In the genomic region with DNA sequence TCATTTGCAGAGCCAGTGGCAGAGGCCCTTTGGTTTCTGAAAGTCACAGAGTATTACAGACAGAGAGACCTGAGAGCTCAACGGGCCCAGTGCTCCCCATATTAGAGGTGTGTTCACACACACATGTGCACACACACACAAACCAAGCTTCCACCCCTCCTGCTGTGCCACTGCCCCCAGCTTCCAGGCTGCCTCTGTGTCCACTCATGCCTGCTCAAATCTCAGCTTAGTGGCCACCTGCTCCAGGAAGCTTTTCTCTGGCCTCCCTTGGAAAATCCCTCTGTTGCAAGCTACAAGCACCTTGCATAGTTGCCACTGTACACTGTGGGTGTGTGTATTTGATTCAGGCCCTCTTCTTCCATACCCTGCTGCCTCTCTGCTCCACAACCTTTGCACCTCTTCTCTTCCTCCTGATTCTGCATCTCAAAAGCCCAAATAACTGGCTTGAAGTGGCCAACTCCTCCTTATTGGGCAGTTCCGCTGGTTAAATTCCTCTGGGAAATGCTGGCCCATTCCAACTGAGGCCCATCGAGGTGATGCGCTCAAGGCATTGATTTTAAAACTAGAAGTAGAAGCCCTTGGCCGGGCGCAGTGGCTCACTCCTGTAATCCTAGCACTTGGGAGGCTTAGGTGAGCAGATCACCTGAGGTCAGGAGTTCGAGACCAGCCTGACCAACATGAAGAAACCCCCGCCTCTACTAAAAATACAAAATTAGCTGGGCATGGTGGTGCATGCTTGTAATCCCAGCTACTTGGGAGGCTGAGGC, we compare ENCODE assay signal across 15 cellular contexts. TPM values are rescaled to one million over a fixed set of nuclear protein-coding genes. Genes with fewer than 3 reads are reported as not detected.
DNase-seq lines count a peak whose midpoint lies in the region; ATAC-seq and TF ChIP-seq lines count a peak whose summit lies in the region.
"Had no signal": no experiment of that assay in that cellular context is flagged by ENCODE, and none has a peak within 500 bp of the region (broad histone marks: within the 10 kb centered on the region; RNA-seq: fewer than 3 reads in every experiment).

No MANE protein-coding gene starts in this region.

- H3K36me3 Mint-ChIP-seq in endodermal cell (ENCODE audit: low read depth) = peaks cover 43% of the 10 kb centered on the region
- peaks cover 79% of the 10 kb centered on the region for H3K36me3 Mint-ChIP-seq in activated T-helper 17 cell treated with anti-CD3 and anti-CD28 coated beads, Interleukin-2, amount 50 U/mL, for 72 hours (ENCODE audit: low read depth)

- H3K9me3 Mint-ChIP-seq in endodermal cell = peaks cover 17% of the 10 kb centered on the region
- no peaks in the 10 kb centered on the region for H3K9me3 Mint-ChIP-seq in activated T-helper 17 cell treated with anti-CD3 and anti-CD28 coated beads, Interleukin-2, amount 50 U/mL, for 72 hours

- no peak overlapping the region for H3K4ac ChIP-seq in trophoblast cell (ENCODE audit: low read depth, low read length)

- peak overlapping the region; percentile 89 for H3K27ac Mint-ChIP-seq in endodermal cell
- no peak overlapping the region for H3K27ac Mint-ChIP-seq in activated T-helper 17 cell treated with anti-CD3 and anti-CD28 coated beads, Interleukin-2, amount 50 U/mL, for 72 hours

- no peak overlapping the region for H3K14ac ChIP-seq in trophoblast cell (ENCODE audit: low read length)

- H2BK5ac ChIP-seq in trophoblast cell (ENCODE audit: low read depth, low read length, poor library complexity) = no peak overlapping the region

- H3K4me3 ChIP-seq in HUES6 (ENCODE audit: low read depth, low read length) = no peak overlapping the region
- no peak overlapping the region for H3K4me3 ChIP-seq in WERI-Rb-1 (ENCODE audit: low read depth, low read length)
- H3K4me3 ChIP-seq in endodermal cell (ENCODE audit: low read length) = no peak overlapping the region
- H3K4me3 ChIP-seq in trophoblast cell (ENCODE audit: low read depth, low read length) = no peak overlapping the region
- H3K4me3 ChIP-seq: SJSA1 had no signal

- no peaks in the 10 kb centered on the region for H3K27me3 Mint-ChIP-seq in endodermal cell (ENCODE audit: insufficient read depth)
- H3K27me3 Mint-ChIP-seq in activated T-helper 17 cell treated with anti-CD3 and anti-CD28 coated beads, Interleukin-2, amount 50 U/mL, for 72 hours = no peaks in the 10 kb centered on the region

- 88 to 93% methylated on average over 6 to 8 of the region's 8 CpGs for WGBS in endodermal cell (ENCODE audit: insufficient coverage in 1 of 2, insufficient read length in 1 of 2), 2 experiments
- no CpG with 5 or more reads among the region's 8 CpGs for WGBS in trophoblast cell (ENCODE audit: extremely low coverage, insufficient coverage, insufficient read length)

- H3K4me1 ChIP-seq in HUES6 (ENCODE audit: control insufficient read depth, insufficient read depth, low read length) (peaks cover 38% of the 10 kb centered on the region), endodermal cell (ENCODE audit: control insufficient read depth, insufficient read depth, low read length) (peaks cover 13% of the 10 kb centered on the region), trophoblast cell (ENCODE audit: control insufficient read depth in 1 of 2, insufficient read depth in 2 of 2, low read length in 2 of 2) (peaks cover 16 to 21% of the 10 kb centered on the region in 2 experiments)

- H3K4me3 Mint-ChIP-seq in endodermal cell = no peak overlapping the region
- H3K4me3 Mint-ChIP-seq in activated T-helper 17 cell treated with anti-CD3 and anti-CD28 coated beads, Interleukin-2, amount 50 U/mL, for 72 hours = no peak overlapping the region

- H3K79me1 ChIP-seq in trophoblast cell (ENCODE audit: low read length) = peaks cover 9% of the 10 kb centered on the region

- H3K36me3 ChIP-seq in HUES6 (ENCODE audit: control insufficient read depth, insufficient read depth, low read length) = peaks cover 9% of the 10 kb centered on the region
- H3K36me3 ChIP-seq in WERI-Rb-1 = peaks cover 12% of the 10 kb centered on the region
- H3K36me3 ChIP-seq in endodermal cell (ENCODE audit: control insufficient read depth, insufficient read depth, low read length) = peaks cover 25% of the 10 kb centered on the region
- H3K36me3 ChIP-seq in trophoblast cell (ENCODE audit: control insufficient read depth in 1 of 2, insufficient read depth in 2 of 2, low read length in 2 of 2) = peaks cover 2 to 6% of the 10 kb centered on the region in 2 experiments

- peak overlapping the region; percentile 45 for H2AK5ac ChIP-seq in trophoblast cell (ENCODE audit: low read length)

- H3K4me1 Mint-ChIP-seq in endodermal cell = peaks cover 44% of the 10 kb centered on the region
- peaks cover 28% of the 10 kb centered on the region for H3K4me1 Mint-ChIP-seq in activated T-helper 17 cell treated with anti-CD3 and anti-CD28 coated beads, Interleukin-2, amount 50 U/mL, for 72 hours

- H4K8ac ChIP-seq in trophoblast cell (ENCODE audit: low read depth, low read length) = no peak overlapping the region

- H3K23ac ChIP-seq in trophoblast cell (ENCODE audit: low read length) = no peak overlapping the region

- peak overlapping the region; percentile 10 for H2BK120ac ChIP-seq in trophoblast cell (ENCODE audit: insufficient read depth, low read length, poor library complexity)

- ATAC-seq in GM21447 (IDR thresholded peaks at IDR 0.05; ENCODE audit: unreplicated experiment) = no peak
- ATAC-seq in activated T-helper 17 cell treated with anti-CD3 and anti-CD28 coated beads, Interleukin-2, amount 50 U/mL, for 72 hours (replicated peaks) = no peak
- ATAC-seq: HCT116 had no signal

- H3K4me2 ChIP-seq in trophoblast cell (ENCODE audit: low read length) = no peak overlapping the region

- peak overlapping the region; percentile 29 for H3K18ac ChIP-seq in trophoblast cell (ENCODE audit: low read length)

- H3K79me2 ChIP-seq in trophoblast cell (ENCODE audit: control insufficient read depth, insufficient read depth, low read length, poor library complexity) = no peaks in the 10 kb centered on the region

- TF ChIP-seq CTCF in WERI-Rb-1 (IDR thresholded peaks at IDR 0.05; ENCODE audit: low read depth, low read length) (no peak), endodermal cell (conservative IDR thresholded peaks at IDR 0.05) (no peak)

- H4K12ac ChIP-seq in trophoblast cell (ENCODE audit: low read depth, low read length) = no peak overlapping the region

- H2AFZ ChIP-seq in trophoblast cell (ENCODE audit: insufficient read depth, low read length, poor library complexity) = no peak overlapping the region

- peak; percentile 83 for DNase-seq in WERI-Rb-1
- peak; percentile 29 for DNase-seq in endodermal cell
- DNase-seq in trophoblast cell = no peak
- DNase-seq in cerebellar nuclear complex (lab: John Stamatoyannopoulos, UW) = no peak
- DNase-seq in anterior cingulate cortex (lab: John Stamatoyannopoulos, UW) = no peak
- DNase-seq: DMS 273 treated with DMSO at 0.1 percent for 48 hours, NCI-H1048, NCI-H146, NCI-H345, NCI-H526 treated with DMSO at 0.1 percent for 48 hours had no signal

- H3K27me3 ChIP-seq in HUES6 (ENCODE audit: control insufficient read depth, insufficient read depth, low read length) (no peaks in the 10 kb centered on the region), WERI-Rb-1 (ENCODE audit: insufficient read depth, low read depth, severe bottlenecking) (no peaks in the 10 kb centered on the region), endodermal cell (ENCODE audit: control insufficient read depth, insufficient read depth, low read length, poor library complexity, severe bottlenecking) (no peaks in the 10 kb centered on the region), trophoblast cell (ENCODE audit: insufficient read depth, low read length) (no peaks in the 10 kb centered on the region)
- H3K27me3 ChIP-seq: SJSA1 had no signal

- peak overlapping the region; percentile 19 for H2BK12ac ChIP-seq in trophoblast cell (ENCODE audit: low read length)

- no peaks in the 10 kb centered on the region for H3K9me3 ChIP-seq in HUES6 (ENCODE audit: control insufficient read depth, insufficient read depth, low read depth, low read length)
- H3K9me3 ChIP-seq in WERI-Rb-1 (ENCODE audit: severe bottlenecking) = no peaks in the 10 kb centered on the region
- H3K9me3 ChIP-seq in endodermal cell (ENCODE audit: control insufficient read depth, low read length) = no peaks in the 10 kb centered on the region
- no peaks in the 10 kb centered on the region for H3K9me3 ChIP-seq in trophoblast cell (ENCODE audit: insufficient read depth, low read depth, low read length)
- H3K9me3 ChIP-seq: SJSA1 had no signal

- H4K91ac ChIP-seq in trophoblast cell (ENCODE audit: low read depth, low read length) = peak overlapping the region; percentile 50

- H3K9ac ChIP-seq in HUES6 (ENCODE audit: low read length) (no peak overlapping the region), endodermal cell (ENCODE audit: extremely low read depth, low read length, poor library complexity, severe bottlenecking) (no peak overlapping the region), trophoblast cell (ENCODE audit: low read length) (no peak overlapping the region)

- H3K27ac ChIP-seq in HUES6 (ENCODE audit: low read depth, low read length) (0 out of 2 replicates have a peak overlapping the region, but pooled peaks have one; percentile 68), WERI-Rb-1 (peak overlapping the region; percentile 35), endodermal cell (ENCODE audit: low read depth, low read length) (no peak overlapping the region), trophoblast cell (ENCODE audit: low read depth, low read length) (peak overlapping the region; percentile 4)
- H3K27ac ChIP-seq: SJSA1 had no signal

RNA-seq across cellular contexts. Expression of gene MESD, which starts 23.0 kb away (rescaled TPM):
- total RNA-seq in endodermal cell = 10 to 100 TPM; 31.7 to 35.8 TPM
- 31.8 TPM for polyA plus RNA-seq in endodermal cell (2013, experiment 1 of 2)
- polyA plus RNA-seq in endodermal cell (2013, experiment 2 of 2) = 31.8 TPM
- polyA plus RNA-seq in trophoblast cell (2013) = 50.6 and 52.8 TPM in 2 replicates
- total RNA-seq in activated T-helper 17 cell treated with anti-CD3 and anti-CD28 coated beads, Interleukin-2, amount 50 U/mL, for 72 hours = 10 to 100 TPM; 22.0 to 28.4 TPM

RNA-seq across cellular contexts. Expression of gene TLNRD1, which starts 34.1 kb away (rescaled TPM):
- 10 to 100 TPM; 25.1 to 28.2 TPM for total RNA-seq in endodermal cell
- polyA plus RNA-seq in endodermal cell (2013, experiment 1 of 2) = 14.4 TPM
- polyA plus RNA-seq in endodermal cell (2013, experiment 2 of 2) = 14.3 TPM
- polyA plus RNA-seq in trophoblast cell (2013) = 14.0 and 14.4 TPM in 2 replicates
- total RNA-seq in activated T-helper 17 cell treated with anti-CD3 and anti-CD28 coated beads, Interleukin-2, amount 50 U/mL, for 72 hours = 10 to 100 TPM; 19.1 to 39.3 TPM

Comparison
In these comparisons a context has a peak if more than half of its experiments do, and no peak if none do; other contexts are left out.
1. DNase-seq: peak in WERI-Rb-1 (single experiment) and endodermal cell (single experiment); none in trophoblast cell (0 of 2), cerebellar nuclear complex (0 of 2) and anterior cingulate cortex (0 of 58).